Comparison of ENCODE assay signal across 15 cellular contexts in the genomic region with DNA sequence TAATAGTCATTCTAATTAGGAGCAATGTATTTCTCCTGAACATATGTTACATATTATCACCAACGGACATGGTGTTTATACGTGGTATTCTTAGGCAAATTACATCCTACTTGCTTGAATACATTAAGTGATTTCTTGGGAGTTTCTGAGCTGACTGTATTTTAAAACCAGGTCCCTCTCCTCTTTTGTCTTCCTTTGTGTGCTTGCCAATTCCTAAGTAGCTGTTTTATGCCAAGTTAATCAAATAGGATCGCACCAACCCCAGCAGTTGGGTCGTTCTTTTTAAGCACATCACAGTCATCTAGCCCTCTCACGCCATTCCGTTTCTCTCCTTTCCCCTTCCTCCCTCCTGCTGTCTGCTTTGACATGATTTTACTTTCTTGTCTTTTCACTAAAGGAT.
"Had no signal": no experiment of that assay in that cellular context is flagged by ENCODE, and none has a peak within 500 bp of the region (broad histone marks: within the 10 kb centered on the region; RNA-seq: fewer than 3 reads in every experiment).

No MANE protein-coding gene starts in this region.

- H3K27me3 Mint-ChIP-seq: activated CD4-positive, alpha-beta T cell treated with anti-CD3 and anti-CD28 coated beads, Interleukin-2, amount 10 ng/mL, durations not matched to agents 24 days and 14 days; activated naive CD8-positive, alpha-beta T cell; dendritic cell treated with granulocyte-macrophage colony-stimulating factor and Interleukin-4, amounts not matched to agents 40 ng/mL and 50 ng/mL, for 4 days; natural killer cell treated with Interleukin-12 subunit alpha and Interleukin-12 subunit beta and Interleukin-15 and Interleukin-18, amount 100 ng/mL, for 72 hours had no signal

- H3K27ac ChIP-seq: foreskin keratinocyte, sigmoid colon, spleen had no signal

- H3K27ac Mint-ChIP-seq: activated B cell treated with CpG ODN at 0.5 μM for 24 hours; activated CD4-positive, alpha-beta T cell treated with anti-CD3 and anti-CD28 coated beads, Interleukin-2, amount 10 ng/mL, durations not matched to agents 24 days and 14 days; activated naive CD8-positive, alpha-beta T cell; dendritic cell treated with granulocyte-macrophage colony-stimulating factor and Interleukin-4, amounts not matched to agents 40 ng/mL and 50 ng/mL, for 4 days; natural killer cell treated with Interleukin-12 subunit alpha and Interleukin-12 subunit beta and Interleukin-15 and Interleukin-18, amount 100 ng/mL, for 72 hours had no signal

- H3K4me1 ChIP-seq: foreskin keratinocyte, sigmoid colon, spleen had no signal

- ATAC-seq: foreskin keratinocyte; natural killer cell treated with Interleukin-12 subunit alpha and Interleukin-12 subunit beta and Interleukin-15 and Interleukin-18, amount 100 ng/mL, for 72 hours had no signal

- H3K9me3 Mint-ChIP-seq: activated B cell treated with CpG ODN at 0.5 μM for 24 hours; activated CD4-positive, alpha-beta T cell treated with anti-CD3 and anti-CD28 coated beads, Interleukin-2, amount 10 ng/mL, durations not matched to agents 24 days and 14 days; dendritic cell treated with granulocyte-macrophage colony-stimulating factor and Interleukin-4, amounts not matched to agents 40 ng/mL and 50 ng/mL, for 4 days; natural killer cell treated with Interleukin-12 subunit alpha and Interleukin-12 subunit beta and Interleukin-15 and Interleukin-18, amount 100 ng/mL, for 72 hours had no signal

- DNase-seq: activated B cell treated with CpG ODN at 0.5 μM for 24 hours; activated CD4-positive, alpha-beta T cell treated with anti-CD3 and anti-CD28 coated beads, Interleukin-2, amount 10 ng/mL, durations not matched to agents 24 days and 14 days; activated CD8-positive, alpha-beta memory T cell treated with anti-CD3 and anti-CD28 coated beads for 24 hours; activated gamma-delta T cell treated with Interleukin-2 at 50 U/mL for 16 hours; amniotic stem cell; cerebellar nuclear complex; effector memory CD4-positive, alpha-beta T cell; foreskin keratinocyte; glutamatergic neuron; hypothalamus; sigmoid colon; spleen had no signal

- H3K4me3 ChIP-seq: sigmoid colon, spleen had no signal

- H3K36me3 ChIP-seq: sigmoid colon, spleen had no signal

- H3K27me3 ChIP-seq: foreskin keratinocyte, sigmoid colon, spleen had no signal

- H3K4me1 Mint-ChIP-seq: activated B cell treated with CpG ODN at 0.5 μM for 24 hours; activated CD4-positive, alpha-beta T cell treated with anti-CD3 and anti-CD28 coated beads, Interleukin-2, amount 10 ng/mL, durations not matched to agents 24 days and 14 days had no signal

- H3K4me3 Mint-ChIP-seq: activated B cell treated with CpG ODN at 0.5 μM for 24 hours; activated CD4-positive, alpha-beta T cell treated with anti-CD3 and anti-CD28 coated beads, Interleukin-2, amount 10 ng/mL, durations not matched to agents 24 days and 14 days; activated naive CD8-positive, alpha-beta T cell; dendritic cell treated with granulocyte-macrophage colony-stimulating factor and Interleukin-4, amounts not matched to agents 40 ng/mL and 50 ng/mL, for 4 days; natural killer cell treated with Interleukin-12 subunit alpha and Interleukin-12 subunit beta and Interleukin-15 and Interleukin-18, amount 100 ng/mL, for 72 hours had no signal

- H3K9me3 ChIP-seq: sigmoid colon, spleen had no signal
